In genomic region chr4:130736436-130737185, GRCh38 we compare ENCODE assay signal across 29 cellular contexts.
"Had no signal": no experiment of that assay in that cellular context is flagged by ENCODE, and none has a peak within 500 bp of the region (broad histone marks: within the 10 kb centered on the region; RNA-seq: fewer than 3 reads in every experiment).

No MANE protein-coding gene starts in this region.

- DNase-seq: activated CD4-positive, alpha-beta memory T cell treated with anti-CD3 and anti-CD28 coated beads, Interleukin-2, amount 10 ng/mL, durations not matched to agents 7 days and 5 days; activated CD4-positive, alpha-beta T cell treated with anti-CD3 and anti-CD28 coated beads for 1 hour; activated CD4-positive, alpha-beta T cell treated with anti-CD3 and anti-CD28 coated beads for 4 hours; activated CD4-positive, alpha-beta T cell treated with anti-CD3 and anti-CD28 coated beads, Interleukin-2, amount 10 ng/mL, durations not matched to agents 7 days and 5 days; activated CD4-positive, alpha-beta T cell treated with anti-CD3 and anti-CD28 coated beads, Interleukin-2, amount 50 U/mL, for 4 hours; activated CD8-positive, alpha-beta memory T cell treated with anti-CD3 and anti-CD28 coated beads, Interleukin-2, amount 50 U/mL, for 48 hours; activated effector memory CD4-positive, alpha-beta T cell treated with anti-CD3 and anti-CD28 coated beads, Interleukin-2, amount 50 U/mL, for 16 hours; activated naive CD4-positive, alpha-beta T cell treated with anti-CD3 and anti-CD28 coated beads for 36 hours; activated naive CD8-positive, alpha-beta T cell treated with anti-CD3 and anti-CD28 coated beads for 36 hours; activated naive CD8-positive, alpha-beta T cell treated with anti-CD3 and anti-CD28 coated beads, Interleukin-2, amount 50 U/mL, for 24 hours; activated T-cell treated with anti-CD3 and anti-CD28 coated beads for 4 hours; activated T-cell treated with anti-CD3 and anti-CD28 coated beads, Interleukin-2, amount 50 U/mL, for 24 hours; adrenal gland; amygdala; aorta; body of pancreas; central memory CD4-positive, alpha-beta T cell; cerebellar nuclear complex; dorsolateral prefrontal cortex; effector memory CD4-positive, alpha-beta T cell; endodermal cell; foreskin fibroblast had no signal

- H3K36me3 ChIP-seq: adrenal gland had no signal

- H3K4me3 Mint-ChIP-seq: activated CD4-positive, alpha-beta memory T cell treated with anti-CD3 and anti-CD28 coated beads, Interleukin-2, amount 10 ng/mL, durations not matched to agents 7 days and 5 days; activated CD4-positive, alpha-beta T cell treated with anti-CD3 and anti-CD28 coated beads, Interleukin-2, amount 10 ng/mL, durations not matched to agents 7 days and 5 days; activated naive CD4-positive, alpha-beta T cell treated with anti-CD3 and anti-CD28 coated beads for 36 hours; activated naive CD4-positive, alpha-beta T cell treated with anti-CD3 and anti-CD28 coated beads, Interleukin-2, amount 50 U/mL, for 24 hours; activated naive CD8-positive, alpha-beta T cell treated with anti-CD3 and anti-CD28 coated beads for 36 hours; activated naive CD8-positive, alpha-beta T cell treated with anti-CD3 and anti-CD28 coated beads, Interleukin-2, amount 50 U/mL, for 24 hours; activated T-cell treated with anti-CD3 and anti-CD28 coated beads, Interleukin-2, amount 50 U/mL, for 24 hours; activated T-helper 17 cell treated with anti-CD3 and anti-CD28 coated beads, Interleukin-2, amount 50 U/mL, for 72 hours; dendritic cell treated with granulocyte-macrophage colony-stimulating factor and Interleukin-4, amounts not matched to agents 40 ng/mL and 50 ng/mL, for 4 days; endodermal cell; WTC11 had no signal

- ATAC-seq: activated naive CD8-positive, alpha-beta T cell treated with anti-CD3 and anti-CD28 coated beads, Interleukin-2, amount 50 U/mL, for 24 hours; activated T-helper 17 cell treated with anti-CD3 and anti-CD28 coated beads, Interleukin-2, amount 50 U/mL, for 72 hours; body of pancreas; esophagus mucosa; WTC11 had no signal

- H3K27me3 ChIP-seq: adrenal gland, body of pancreas, dorsolateral prefrontal cortex had no signal

- H3K36me3 Mint-ChIP-seq: activated naive CD4-positive, alpha-beta T cell treated with anti-CD3 and anti-CD28 coated beads, Interleukin-2, amount 50 U/mL, for 24 hours; activated naive CD8-positive, alpha-beta T cell treated with anti-CD3 and anti-CD28 coated beads for 36 hours had no signal

- H3K9me3 ChIP-seq: adrenal gland, body of pancreas had no signal

- H3K4me1 Mint-ChIP-seq: activated CD4-positive, alpha-beta memory T cell treated with anti-CD3 and anti-CD28 coated beads, Interleukin-2, amount 10 ng/mL, durations not matched to agents 7 days and 5 days; activated CD4-positive, alpha-beta T cell treated with anti-CD3 and anti-CD28 coated beads, Interleukin-2, amount 10 ng/mL, durations not matched to agents 7 days and 5 days; activated naive CD4-positive, alpha-beta T cell treated with anti-CD3 and anti-CD28 coated beads, Interleukin-2, amount 50 U/mL, for 24 hours; activated naive CD8-positive, alpha-beta T cell treated with anti-CD3 and anti-CD28 coated beads for 36 hours; activated naive CD8-positive, alpha-beta T cell treated with anti-CD3 and anti-CD28 coated beads, Interleukin-2, amount 50 U/mL, for 24 hours; activated T-helper 17 cell treated with anti-CD3 and anti-CD28 coated beads, Interleukin-2, amount 50 U/mL, for 72 hours; endodermal cell; WTC11 had no signal

- H3K4me3 ChIP-seq: adrenal gland, body of pancreas, coronary artery, dorsolateral prefrontal cortex had no signal

- H3K27ac Mint-ChIP-seq: activated CD4-positive, alpha-beta memory T cell treated with anti-CD3 and anti-CD28 coated beads, Interleukin-2, amount 10 ng/mL, durations not matched to agents 7 days and 5 days; activated CD4-positive, alpha-beta T cell treated with anti-CD3 and anti-CD28 coated beads, Interleukin-2, amount 10 ng/mL, durations not matched to agents 7 days and 5 days; activated naive CD4-positive, alpha-beta T cell treated with anti-CD3 and anti-CD28 coated beads for 36 hours; activated naive CD4-positive, alpha-beta T cell treated with anti-CD3 and anti-CD28 coated beads, Interleukin-2, amount 50 U/mL, for 24 hours; activated naive CD8-positive, alpha-beta T cell treated with anti-CD3 and anti-CD28 coated beads for 36 hours; activated naive CD8-positive, alpha-beta T cell treated with anti-CD3 and anti-CD28 coated beads, Interleukin-2, amount 50 U/mL, for 24 hours; activated T-cell treated with anti-CD3 and anti-CD28 coated beads, Interleukin-2, amount 50 U/mL, for 24 hours; activated T-helper 17 cell treated with anti-CD3 and anti-CD28 coated beads, Interleukin-2, amount 50 U/mL, for 72 hours; dendritic cell treated with granulocyte-macrophage colony-stimulating factor and Interleukin-4, amounts not matched to agents 40 ng/mL and 50 ng/mL, for 4 days; endodermal cell; WTC11 had no signal

- H3K4me1 ChIP-seq: adrenal gland, body of pancreas had no signal

- H3K27me3 Mint-ChIP-seq: activated CD4-positive, alpha-beta memory T cell treated with anti-CD3 and anti-CD28 coated beads, Interleukin-2, amount 10 ng/mL, durations not matched to agents 7 days and 5 days; activated CD4-positive, alpha-beta T cell treated with anti-CD3 and anti-CD28 coated beads, Interleukin-2, amount 10 ng/mL, durations not matched to agents 7 days and 5 days; activated naive CD4-positive, alpha-beta T cell treated with anti-CD3 and anti-CD28 coated beads, Interleukin-2, amount 50 U/mL, for 24 hours; activated naive CD8-positive, alpha-beta T cell treated with anti-CD3 and anti-CD28 coated beads for 36 hours; activated naive CD8-positive, alpha-beta T cell treated with anti-CD3 and anti-CD28 coated beads, Interleukin-2, amount 50 U/mL, for 24 hours; activated T-cell treated with anti-CD3 and anti-CD28 coated beads, Interleukin-2, amount 50 U/mL, for 24 hours; activated T-helper 17 cell treated with anti-CD3 and anti-CD28 coated beads, Interleukin-2, amount 50 U/mL, for 72 hours; dendritic cell treated with granulocyte-macrophage colony-stimulating factor and Interleukin-4, amounts not matched to agents 40 ng/mL and 50 ng/mL, for 4 days had no signal

- H3K27ac ChIP-seq: adrenal gland, body of pancreas, coronary artery, dorsolateral prefrontal cortex, VCaP had no signal
